18 cellular contexts compared by ENCODE assay signal in genomic region chrX:28922106-28922505, GRCh38.
"Had no signal": no experiment of that assay in that cellular context is flagged by ENCODE, and none has a peak within 500 bp of the region (broad histone marks: within the 10 kb centered on the region; RNA-seq: fewer than 3 reads in every experiment).

No MANE protein-coding gene starts in this region.

- DNase-seq: colonic mucosa; effector CD8-positive, alpha-beta T cell; endodermal cell; gastrocnemius medialis; head of caudate nucleus; kidney; pancreas; retina; right lobe of liver; small intestine; stimulated activated CD4-positive, alpha-beta T cell treated with anti-CD3 and anti-CD28 coated beads, Interleukin-15, amount 100 ng/mL, for 24 hours; stimulated activated CD4-positive, alpha-beta T cell treated with anti-CD3 and anti-CD28 coated beads, Interleukin-2, amount 100 ng/mL, for 48 hours; stimulated activated naive B cell treated with anti-CD40 and anti-IgM and Interleukin-4, amounts not matched to agents 10 μg/mL and 1 μg/mL and 100 μg/mL, for 72 hours; upper lobe of right lung; uterus had no signal

- FAIRE-seq: pancreas, small intestine had no signal

- ATAC-seq: esophagus mucosa; gastrocnemius medialis; left lobe of liver; natural killer cell treated with Interleukin-12 subunit alpha and Interleukin-12 subunit beta and Interleukin-15 and Interleukin-18, amount 100 ng/mL, for 72 hours; pancreas; right lobe of liver; stimulated activated naive B cell treated with anti-CD40 and anti-IgM and Interleukin-4, amounts not matched to agents 10 μg/mL and 1 μg/mL and 100 μg/mL, for 72 hours; upper lobe of right lung had no signal
